In the genomic region with DNA sequence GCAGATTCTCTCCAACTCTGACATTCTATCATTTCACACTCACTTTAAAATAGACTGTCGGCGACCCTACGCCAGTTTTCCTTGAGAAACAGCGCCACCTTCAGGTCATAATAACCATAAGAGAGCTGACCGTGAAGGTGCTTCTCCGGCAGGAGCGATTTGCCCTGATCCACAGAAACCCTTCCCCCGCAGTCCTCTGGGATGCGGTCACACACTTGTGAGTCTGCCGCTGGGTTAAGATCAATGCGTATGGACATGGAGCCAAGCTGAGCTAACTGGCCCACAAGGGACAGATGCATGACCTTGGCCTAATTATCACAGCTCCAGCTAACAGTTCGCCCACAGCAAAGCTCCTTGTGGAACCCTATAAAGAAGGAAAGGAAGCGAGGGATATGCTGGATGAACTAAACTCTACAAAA, we compare ENCODE assay signal across 8 cellular contexts. TPM values are rescaled to one million over a fixed set of nuclear protein-coding genes. Genes with fewer than 3 reads are reported as not detected.
DNase-seq lines count a peak whose midpoint lies in the region; ATAC-seq and TF ChIP-seq lines count a peak whose summit lies in the region.

No MANE protein-coding gene starts in this region.

- BruUV-seq in OCI-LY7 (replicated peaks; lab: Mats Ljungman, UMichigan), result no TSS peak

- H3K4me2 ChIP-seq in OCI-LY7 (ENCODE audit: low read length), result no peak overlapping the region; the same call in 1 of the 2 replicates
- H3K4me2 ChIP-seq in neural progenitor cell, result no peak overlapping the region

- peak overlapping the region; percentile 46 for H3K27ac Mint-ChIP-seq in neural progenitor cell

- H3K27ac ChIP-seq in OCI-LY7 (ENCODE audit: low read depth, low read length, poor library complexity, severe bottlenecking) (no peak overlapping the region), foreskin keratinocyte (no peak overlapping the region), neural progenitor cell (no peak overlapping the region), upper lobe of right lung (peak overlapping the region; percentile 45)

- H3K79me2 ChIP-seq in OCI-LY7 (ENCODE audit: insufficient read depth, low read depth, low read length) (no peaks in the 10 kb centered on the region), neural progenitor cell (ENCODE audit: low read depth) (no peaks in the 10 kb centered on the region)

- ATAC-seq in foreskin keratinocyte, result peak; percentile 68
- ATAC-seq in upper lobe of right lung, result peak; percentile 77
- ATAC-seq in HG02763 (IDR thresholded peaks at IDR 0.05; ENCODE audit: unreplicated experiment), result no peak

- H2AFZ ChIP-seq in OCI-LY7 (ENCODE audit: low read length), result peak overlapping the region; percentile 22; the same call in 1 of the 2 replicates
- H2AFZ ChIP-seq in neural progenitor cell (replicated peaks), result no peak overlapping the region

- H3K4me3 Mint-ChIP-seq in neural progenitor cell, result peak overlapping the region; percentile 35

- peaks cover 22% of the 10 kb centered on the region for H3K27me3 Mint-ChIP-seq in neural progenitor cell (ENCODE audit: insufficient read depth, low read depth)

- H3K36me3 ChIP-seq in OCI-LY7 (ENCODE audit: insufficient read depth, low read length), result no peaks in the 10 kb centered on the region
- no peaks in the 10 kb centered on the region for H3K36me3 ChIP-seq in neural progenitor cell
- H3K36me3 ChIP-seq in upper lobe of right lung, result no peaks in the 10 kb centered on the region

- no peaks in the 10 kb centered on the region for H3F3A ChIP-seq in neural progenitor cell (ENCODE audit: low read depth)

- intact Hi-C loops in OCI-LY7 (cut with micrococcal nuclease; ENCODE audit: unreplicated experiment) (loop anchor here (1.0 to 10.0 kb wide), 5 partner anchors 64 to 542 kb away; no protein-coding TSS in a partner anchor), upper lobe of right lung (cut with DNase I) (no loop called here)

- peaks cover 2% of the 10 kb centered on the region for H3K27me3 ChIP-seq in foreskin keratinocyte
- H3K27me3 ChIP-seq in neural progenitor cell, result peaks cover 21% of the 10 kb centered on the region
- no peaks in the 10 kb centered on the region for H3K27me3 ChIP-seq in upper lobe of right lung

- DNase-seq in Caki2 (ENCODE audit: low read depth) (peak; percentile 58), HuH-7.5 (ENCODE audit: low spot score) (peak; percentile 25), OCI-LY7 (ENCODE audit: low spot score) (peak; percentile 76), foreskin keratinocyte (peak in 1 of 2 donors; percentile 46), neural progenitor cell (ENCODE audit: low spot score) (peak; percentile 91), upper lobe of right lung (peak; percentile 75)
- peak; percentile 58 for DNase-seq in activated T-cell treated with anti-CD3 and anti-CD28 coated beads, Interleukin-2, amount 50 U/mL, for 48 hours

- no peaks in the 10 kb centered on the region for H3K36me3 Mint-ChIP-seq in neural progenitor cell

- in situ Hi-C loops in Caki2 (cut with HindIII; ENCODE audit: low pct_unique_long_range_greater_than_20kb, low sequenced_read_pairs), result no loop called here

- POLR2A ChIA-PET in OCI-LY7 (lab: Charles Lee), result interaction anchor here (0.7 to 1.3 kb wide), 5 partner anchors 103 to 358 kb away, joined by 3 to 4 read pairs (median 3); partner anchors contain the start of gene TMEM50B

- H3K4me1 Mint-ChIP-seq in neural progenitor cell, result peaks cover 10% of the 10 kb centered on the region

- H3K9me3 ChIP-seq in OCI-LY7 (ENCODE audit: low read length) (no peaks in the 10 kb centered on the region), neural progenitor cell (ENCODE audit: low read depth) (no peaks in the 10 kb centered on the region), upper lobe of right lung (no peaks in the 10 kb centered on the region)

- TF ChIP-seq CTCF in OCI-LY7 (conservative IDR thresholded peaks at IDR 0.05; ENCODE audit: low read length), result peak; percentile 93
- TF ChIP-seq CTCF in foreskin keratinocyte (conservative IDR thresholded peaks at IDR 0.05), result peak; percentile 84
- TF ChIP-seq CTCF in neural progenitor cell (IDR thresholded peaks at IDR 0.05), result peak; percentile 83
- peak; percentile 71 for TF ChIP-seq CTCF in upper lobe of right lung (IDR thresholded peaks at IDR 0.05)

- no peaks in the 10 kb centered on the region for H3K9me2 ChIP-seq in OCI-LY7 (ENCODE audit: insufficient read depth, low read length)

- H3K9ac ChIP-seq in neural progenitor cell, result no peak overlapping the region

- peaks cover 25% of the 10 kb centered on the region for H3K4me1 ChIP-seq in OCI-LY7 (ENCODE audit: insufficient read depth, low read length, poor library complexity, severe bottlenecking)
- H3K4me1 ChIP-seq in foreskin keratinocyte, result no peaks in the 10 kb centered on the region
- H3K4me1 ChIP-seq in neural progenitor cell, result no peaks in the 10 kb centered on the region
- peaks cover 36% of the 10 kb centered on the region for H3K4me1 ChIP-seq in upper lobe of right lung

- H3K4me3 ChIP-seq in OCI-LY7 (ENCODE audit: low read depth, low read length, poor library complexity, severe bottlenecking) (no peak overlapping the region), neural progenitor cell (no peak overlapping the region), upper lobe of right lung (no peak overlapping the region)

- H4K20me1 ChIP-seq in OCI-LY7 (ENCODE audit: insufficient read depth, low read length), result no peaks in the 10 kb centered on the region
- H4K20me1 ChIP-seq in neural progenitor cell (ENCODE audit: low read depth), result no peaks in the 10 kb centered on the region

- CTCF ChIA-PET in OCI-LY7 (lab: Charles Lee; ENCODE audit: unreplicated experiment), result interaction anchor here (0.6 to 1.5 kb wide), 6 partner anchors 8 to 409 kb away, joined by 3 to 7 read pairs (median 5); no protein-coding TSS in a partner anchor

- H3K9me3 Mint-ChIP-seq in neural progenitor cell, result no peaks in the 10 kb centered on the region

RNA-seq across cellular contexts. Expression of gene IFNAR2, which starts 32.8 kb away (rescaled TPM):
- 14.5 and 38.6 TPM in 2 replicates for total RNA-seq in Caki2 (2014; rRNA removed; shearing (Covaris generic); ENCODE audit: low replicate concordance)
- 22.1 and 24.8 TPM in 2 replicates for total RNA-seq in OCI-LY7 (2014; rRNA removed; shearing (Covaris generic))
- total RNA-seq in OCI-LY7 (2022) (93.5 and 114 TPM in 2 replicates), foreskin keratinocyte (8.4 and 10.9 TPM in 2 replicates), neural progenitor cell (ENCODE audit: low replicate concordance) (5.5 and 15.8 TPM in 2 replicates), upper lobe of right lung (32.4 TPM)
- polyA plus RNA-seq in foreskin keratinocyte, result 11.3 and 11.8 TPM in 2 replicates
